Comparison of ENCODE assay signal across 14 cellular contexts in genomic region chr5:132254321-132254977, GRCh38. TPM values are rescaled to one million over a fixed set of nuclear protein-coding genes. Genes with fewer than 3 reads are reported as not detected.
A peak's percentile ranks its signal among the peaks of the same experiment; 100 is the strongest.
DNase-seq lines count a peak whose midpoint lies in the region; ATAC-seq and TF ChIP-seq lines count a peak whose summit lies in the region.
"Had no signal": no experiment of that assay in that cellular context is flagged by ENCODE, and none has a peak within 500 bp of the region (broad histone marks: within the 10 kb centered on the region; RNA-seq: fewer than 3 reads in every experiment).

No MANE protein-coding gene starts in this region.

- no peak for TF ChIP-seq CTCF in right atrium auricular region (IDR thresholded peaks at IDR 0.05)
- TF ChIP-seq CTCF in fibroblast of the aortic adventitia (IDR thresholded peaks at IDR 0.05; ENCODE audit: insufficient read depth, low read length): no peak
- no peak for TF ChIP-seq CTCF in osteocyte (IDR thresholded peaks at IDR 0.05)

- no peak overlapping the region for H3K4me3 Mint-ChIP-seq in osteocyte (ENCODE audit: unreplicated experiment)
- H3K4me3 Mint-ChIP-seq: CD8-positive, alpha-beta memory T cell; stimulated activated effector memory CD8-positive, alpha-beta T cell treated with anti-CD3 and anti-CD28 coated beads, Interleukin-12 subunit alpha, Interleukin-12 subunit beta, amount 100 ng/mL, for 72 hours had no signal

- no peaks in the 10 kb centered on the region for H3K9me3 Mint-ChIP-seq in osteocyte (ENCODE audit: unreplicated experiment)
- H3K9me3 Mint-ChIP-seq: activated T-helper 2 cell treated with anti-CD3 and anti-CD28 coated beads, Interferon-gamma antibody, Interleukin-2, Interleukin-4, amounts not matched to agents 10 μg/mL and 5 μg/mL and 100 μg/mL, durations not matched to agents 14 hours and 24 hours and 36 hours; CD8-positive, alpha-beta memory T cell; stimulated activated effector memory CD8-positive, alpha-beta T cell treated with anti-CD3 and anti-CD28 coated beads, Interleukin-12 subunit alpha, Interleukin-12 subunit beta, amount 100 ng/mL, for 72 hours had no signal

- ATAC-seq in Right ventricle myocardium inferior (peak; percentile 68), aorta (ENCODE audit: low FRiP score) (peak; percentile 20), HG03469 (IDR thresholded peaks at IDR 0.05; ENCODE audit: unreplicated experiment) (no peak), HG03439 (IDR thresholded peaks at IDR 0.05; ENCODE audit: unreplicated experiment) (no peak)
- ATAC-seq: stimulated activated effector memory CD8-positive, alpha-beta T cell treated with anti-CD3 and anti-CD28 coated beads, Interleukin-12 subunit alpha, Interleukin-12 subunit beta, amount 100 ng/mL, for 72 hours had no signal

- DNase-seq in Right ventricle myocardium inferior (ENCODE audit: missing footprints) (peak; percentile 87), right atrium auricular region (ENCODE audit: low spot score) (no peak), fibroblast of the aortic adventitia (ENCODE audit: low read depth) (peak; percentile 59), osteocyte (ENCODE audit: extremely low spot score, unreplicated experiment) (no peak), aorta (peak; percentile 80 to 82)
- DNase-seq in stimulated activated CD4-positive, alpha-beta T cell treated with anti-CD3 and anti-CD28 coated beads, Interleukin-2, amount 100 ng/mL, for 24 hours: no peak
- DNase-seq: amygdala; CD8-positive, alpha-beta memory T cell; NCI-H1092 had no signal

- H3K36me3 Mint-ChIP-seq in osteocyte (ENCODE audit: unreplicated experiment): no peaks in the 10 kb centered on the region
- H3K36me3 Mint-ChIP-seq: stimulated activated effector memory CD8-positive, alpha-beta T cell treated with anti-CD3 and anti-CD28 coated beads, Interleukin-12 subunit alpha, Interleukin-12 subunit beta, amount 100 ng/mL, for 72 hours had no signal

- no peaks in the 10 kb centered on the region for H3K36me3 ChIP-seq in right atrium auricular region
- H3K36me3 ChIP-seq in aorta (ENCODE audit: control insufficient read depth in 1 of 2, insufficient read depth in 2 of 2, low read length in 1 of 2): no peaks in the 10 kb centered on the region

- intact Hi-C loops in Right ventricle myocardium inferior (cut with DNase I): no loop called here
- intact Hi-C loops in aorta (cut with DNase I): loop anchor here in 1 of 2 donors (10.0 kb wide), 1 partner anchor 240 kb away; the partner anchor contains the start of gene IRF1

- H3K4me3 ChIP-seq in right atrium auricular region: no peak overlapping the region
- H3K4me3 ChIP-seq in fibroblast of the aortic adventitia (ENCODE audit: low read depth, low read length): no peak overlapping the region
- no peak overlapping the region for H3K4me3 ChIP-seq in aorta (ENCODE audit: low read length in 2 of 2)

- H3K27ac ChIP-seq in right atrium auricular region (peak overlapping the region in 1 of 2 donors; percentile 23), aorta (ENCODE audit: low read depth in 1 of 2, low read length in 2 of 2) (peak overlapping the region in 1 of 2 donors; percentile 41)

- WGBS in aorta, 2 donors: 15 to 27% methylated on average over 7 of the region's 7 CpGs

- H3K27ac Mint-ChIP-seq in osteocyte (ENCODE audit: unreplicated experiment): peak overlapping the region; percentile 27
- H3K27ac Mint-ChIP-seq: activated T-helper 2 cell treated with anti-CD3 and anti-CD28 coated beads, Interferon-gamma antibody, Interleukin-2, Interleukin-4, amounts not matched to agents 10 μg/mL and 5 μg/mL and 100 μg/mL, durations not matched to agents 14 hours and 24 hours and 36 hours; CD8-positive, alpha-beta memory T cell; stimulated activated effector memory CD8-positive, alpha-beta T cell treated with anti-CD3 and anti-CD28 coated beads, Interleukin-12 subunit alpha, Interleukin-12 subunit beta, amount 100 ng/mL, for 72 hours had no signal

- H3K27me3 ChIP-seq in right atrium auricular region (no peaks in the 10 kb centered on the region), aorta (ENCODE audit: control insufficient read depth in 1 of 2, insufficient read depth in 2 of 2, low read length in 1 of 2) (no peaks in the 10 kb centered on the region)

- H3K4me1 Mint-ChIP-seq in osteocyte (ENCODE audit: unreplicated experiment): peaks cover 39% of the 10 kb centered on the region
- H3K4me1 Mint-ChIP-seq: stimulated activated effector memory CD8-positive, alpha-beta T cell treated with anti-CD3 and anti-CD28 coated beads, Interleukin-12 subunit alpha, Interleukin-12 subunit beta, amount 100 ng/mL, for 72 hours had no signal

- no peaks in the 10 kb centered on the region for H3K9me3 ChIP-seq in right atrium auricular region
- H3K9me3 ChIP-seq in aorta (ENCODE audit: control insufficient read depth, low read length): no peaks in the 10 kb centered on the region

- no peaks in the 10 kb centered on the region for H3K27me3 Mint-ChIP-seq in osteocyte (ENCODE audit: unreplicated experiment)

- peaks cover 0 to 46% of the 10 kb centered on the region in 2 donors for H3K4me1 ChIP-seq in right atrium auricular region
- peaks cover 0 to 2% of the 10 kb centered on the region in 2 donors for H3K4me1 ChIP-seq in aorta (ENCODE audit: control insufficient read depth in 1 of 2, insufficient read depth in 2 of 2, low read length in 2 of 2)

RNA-seq across cellular contexts. Expression of gene PDLIM4, which starts 3.0 kb away (rescaled TPM):
- 5.4 TPM for total RNA-seq in Right ventricle myocardium inferior
- total RNA-seq in right atrium auricular region: 10 to 100 TPM; 13.4 to 96.7 TPM
- 37.3 and 41.8 TPM in 2 replicates for total RNA-seq in fibroblast of the aortic adventitia (ENCODE audit: low replicate concordance)
- 42.7 and 47.8 TPM in 2 replicates for total RNA-seq in osteocyte
- 10 to 100 TPM; 51.5 to 70.9 TPM for total RNA-seq in aorta
- 10 to 100 TPM; 12.8 to 23.3 TPM for polyA plus RNA-seq in aorta
- total RNA-seq: mononuclear cell had no signal
- polyA plus RNA-seq: CD8-positive, alpha-beta memory T cell had no signal

RNA-seq across cellular contexts. Expression of gene P4HA2, which starts 26.8 kb away (rescaled TPM):
- total RNA-seq in Right ventricle myocardium inferior (88.7 TPM), right atrium auricular region (10 to 100 TPM; 60.5 to 65.4 TPM), fibroblast of the aortic adventitia (ENCODE audit: low replicate concordance) (104 and 293 TPM in 2 replicates), osteocyte (104 and 117 TPM in 2 replicates), aorta (10 to 100 TPM; 39.8 to 68.1 TPM)
- polyA plus RNA-seq in aorta: 10 to 100 TPM; 19.2 to 29.5 TPM
- polyA plus RNA-seq: CD8-positive, alpha-beta memory T cell had no signal

RNA-seq across cellular contexts. Expression of gene SLC22A4, which starts 39.7 kb away (rescaled TPM):
- total RNA-seq in Right ventricle myocardium inferior (0.57 TPM), right atrium auricular region (1 to 10 TPM; 1.5 to 2.8 TPM), fibroblast of the aortic adventitia (ENCODE audit: low replicate concordance) (3.4 and 5.7 TPM in 2 replicates), osteocyte (1.4 and 2.5 TPM in 2 replicates), aorta (1 to 10 TPM; 4.6 to 5.5 TPM)
- polyA plus RNA-seq in aorta: 1 to 10 TPM; 1.3 to 1.7 TPM

Comparison
In these comparisons a context has a peak if more than half of its experiments do, and no peak if none do; other contexts are left out.
1. DNase-seq: peak in Right ventricle myocardium inferior (single experiment), fibroblast of the aortic adventitia (single experiment) and aorta (2 of 2); none in right atrium auricular region (single experiment), osteocyte (single experiment) and stimulated activated CD4-positive, alpha-beta T cell treated with anti-CD3 and anti-CD28 coated beads, Interleukin-2, amount 100 ng/mL, for 24 hours (0 of 2).
2. ATAC-seq: peak in Right ventricle myocardium inferior (single experiment) and aorta (single experiment); none in HG03469 (single experiment) and HG03439 (single experiment).